In genomic region chr17:7583253-7584109, GRCh38 we compare ENCODE assay signal across 1 cellular context.
TF ChIP-seq lines count a peak whose summit lies in the region.

Gene MPDU1, plus strand, starts transcription at chr17:7583852. Its CDS starts 11 bp downstream, at chr17:7583863.

TF ChIP-seq in HEK293, 187 proteins besides CTCF, POLR2A, EP300 and RAD21 (continued from another document and continues in another):
- TF ChIP-seq BCL6B (tag by site-specific recombination; IDR thresholded peaks at IDR 0.05) (no peak), YY1 (tag by site-specific recombination; IDR thresholded peaks at IDR 0.05) (peak; percentile 99), SETDB1 (IDR thresholded peaks at IDR 0.05; ENCODE audit: insufficient read length, low read length) (peak; percentile 13), ZNF138 (tag by site-specific recombination; IDR thresholded peaks at IDR 0.05; ENCODE audit: borderline replicate concordance) (no peak), ZSCAN23 (tag by site-specific recombination; IDR thresholded peaks at IDR 0.05) (0 out of 2 replicates have a peak, but pooled peaks have one; percentile 49), KLF1 (tag by site-specific recombination; IDR thresholded peaks at IDR 0.05) (peak; percentile 34; the same call in 1 of the 2 replicates), ZNF530 (tag by site-specific recombination; IDR thresholded peaks at IDR 0.05; ENCODE audit: low read depth) (no peak), ZNF274 (IDR thresholded peaks at IDR 0.05; ENCODE audit: low read length) (no peak), ZNF274 (tag by site-specific recombination; IDR thresholded peaks at IDR 0.05; ENCODE audit: borderline replicate concordance) (no peak), ZNF426 (tag by site-specific recombination; IDR thresholded peaks at IDR 0.05) (no peak), OSR2 (tag by site-specific recombination; IDR thresholded peaks at IDR 0.05) (0 out of 2 replicates have a peak, but pooled peaks have one; percentile 16), ZBTB20 (tag by site-specific recombination; IDR thresholded peaks at IDR 0.05) (peak; percentile 69), ZNF626 (tag by site-specific recombination; IDR thresholded peaks at IDR 0.05) (no peak), ZNF26 (tag by site-specific recombination; IDR thresholded peaks at IDR 0.05) (no peak), GLIS1 (tag by site-specific recombination; IDR thresholded peaks at IDR 0.05) (peak; percentile 59), ZBTB26 (tag by site-specific recombination; optimal IDR thresholded peaks at IDR 0.05) (peak; percentile 78), ZNF837 (tag by site-specific recombination; IDR thresholded peaks at IDR 0.05) (no peak), BCL11B (tag by site-specific recombination; IDR thresholded peaks at IDR 0.05; ENCODE audit: low read depth) (peak; percentile 61; the same call in 1 of the 2 replicates), ZNF239 (tag by site-specific recombination; IDR thresholded peaks at IDR 0.05) (no peak), ZNF624 (tag by site-specific recombination; IDR thresholded peaks at IDR 0.05) (no peak), SCRT1 (tag by site-specific recombination; IDR thresholded peaks at IDR 0.05; ENCODE audit: borderline replicate concordance) (no peak), INSM2 (tag by site-specific recombination; IDR thresholded peaks at IDR 0.05) (no peak; the same call in 1 of the 2 replicates), ZNF501 (tag by site-specific recombination; IDR thresholded peaks at IDR 0.05) (peak; percentile 93), ZNF404 (tag by site-specific recombination; IDR thresholded peaks at IDR 0.05) (no peak), ZNF623 (tag by site-specific recombination; IDR thresholded peaks at IDR 0.05) (peak; percentile 34; the same call in 1 of the 2 replicates), SALL2 (tag by site-specific recombination; IDR thresholded peaks at IDR 0.05; ENCODE audit: borderline replicate concordance) (no peak), ZXDB (tag by site-specific recombination; IDR thresholded peaks at IDR 0.05) (peak; percentile 74)
- TF ChIP-seq, protein P1, sequence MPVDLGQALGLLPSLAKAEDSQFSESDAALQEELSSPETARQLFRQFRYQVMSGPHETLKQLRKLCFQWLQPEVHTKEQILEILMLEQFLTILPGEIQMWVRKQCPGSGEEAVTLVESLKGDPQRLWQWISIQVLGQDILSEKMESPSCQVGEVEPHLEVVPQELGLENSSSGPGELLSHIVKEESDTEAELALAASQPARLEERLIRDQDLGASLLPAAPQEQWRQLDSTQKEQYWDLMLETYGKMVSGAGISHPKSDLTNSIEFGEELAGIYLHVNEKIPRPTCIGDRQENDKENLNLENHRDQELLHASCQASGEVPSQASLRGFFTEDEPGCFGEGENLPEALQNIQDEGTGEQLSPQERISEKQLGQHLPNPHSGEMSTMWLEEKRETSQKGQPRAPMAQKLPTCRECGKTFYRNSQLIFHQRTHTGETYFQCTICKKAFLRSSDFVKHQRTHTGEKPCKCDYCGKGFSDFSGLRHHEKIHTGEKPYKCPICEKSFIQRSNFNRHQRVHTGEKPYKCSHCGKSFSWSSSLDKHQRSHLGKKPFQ (tag by site-specific recombination; IDR thresholded peaks at IDR 0.05), result no peak
- TF ChIP-seq, protein P2, sequence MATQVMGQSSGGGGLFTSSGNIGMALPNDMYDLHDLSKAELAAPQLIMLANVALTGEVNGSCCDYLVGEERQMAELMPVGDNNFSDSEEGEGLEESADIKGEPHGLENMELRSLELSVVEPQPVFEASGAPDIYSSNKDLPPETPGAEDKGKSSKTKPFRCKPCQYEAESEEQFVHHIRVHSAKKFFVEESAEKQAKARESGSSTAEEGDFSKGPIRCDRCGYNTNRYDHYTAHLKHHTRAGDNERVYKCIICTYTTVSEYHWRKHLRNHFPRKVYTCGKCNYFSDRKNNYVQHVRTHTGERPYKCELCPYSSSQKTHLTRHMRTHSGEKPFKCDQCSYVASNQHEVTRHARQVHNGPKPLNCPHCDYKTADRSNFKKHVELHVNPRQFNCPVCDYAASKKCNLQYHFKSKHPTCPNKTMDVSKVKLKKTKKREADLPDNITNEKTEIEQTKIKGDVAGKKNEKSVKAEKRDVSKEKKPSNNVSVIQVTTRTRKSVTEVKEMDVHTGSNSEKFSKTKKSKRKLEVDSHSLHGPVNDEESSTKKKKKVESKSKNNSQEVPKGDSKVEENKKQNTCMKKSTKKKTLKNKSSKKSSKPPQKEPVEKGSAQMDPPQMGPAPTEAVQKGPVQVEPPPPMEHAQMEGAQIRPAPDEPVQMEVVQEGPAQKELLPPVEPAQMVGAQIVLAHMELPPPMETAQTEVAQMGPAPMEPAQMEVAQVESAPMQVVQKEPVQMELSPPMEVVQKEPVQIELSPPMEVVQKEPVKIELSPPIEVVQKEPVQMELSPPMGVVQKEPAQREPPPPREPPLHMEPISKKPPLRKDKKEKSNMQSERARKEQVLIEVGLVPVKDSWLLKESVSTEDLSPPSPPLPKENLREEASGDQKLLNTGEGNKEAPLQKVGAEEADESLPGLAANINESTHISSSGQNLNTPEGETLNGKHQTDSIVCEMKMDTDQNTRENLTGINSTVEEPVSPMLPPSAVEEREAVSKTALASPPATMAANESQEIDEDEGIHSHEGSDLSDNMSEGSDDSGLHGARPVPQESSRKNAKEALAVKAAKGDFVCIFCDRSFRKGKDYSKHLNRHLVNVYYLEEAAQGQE (tag by site-specific recombination; IDR thresholded peaks at IDR 0.05), result 0 out of 2 replicates have a peak, but pooled peaks have one; percentile 27
- TF ChIP-seq, protein P3, sequence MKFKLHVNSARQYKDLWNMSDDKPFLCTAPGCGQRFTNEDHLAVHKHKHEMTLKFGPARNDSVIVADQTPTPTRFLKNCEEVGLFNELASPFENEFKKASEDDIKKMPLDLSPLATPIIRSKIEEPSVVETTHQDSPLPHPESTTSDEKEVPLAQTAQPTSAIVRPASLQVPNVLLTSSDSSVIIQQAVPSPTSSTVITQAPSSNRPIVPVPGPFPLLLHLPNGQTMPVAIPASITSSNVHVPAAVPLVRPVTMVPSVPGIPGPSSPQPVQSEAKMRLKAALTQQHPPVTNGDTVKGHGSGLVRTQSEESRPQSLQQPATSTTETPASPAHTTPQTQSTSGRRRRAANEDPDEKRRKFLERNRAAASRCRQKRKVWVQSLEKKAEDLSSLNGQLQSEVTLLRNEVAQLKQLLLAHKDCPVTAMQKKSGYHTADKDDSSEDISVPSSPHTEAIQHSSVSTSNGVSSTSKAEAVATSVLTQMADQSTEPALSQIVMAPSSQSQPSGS (tag by site-specific recombination; IDR thresholded peaks at IDR 0.05; ENCODE audit: low read depth), result no peak
- TF ChIP-seq, protein P4, sequence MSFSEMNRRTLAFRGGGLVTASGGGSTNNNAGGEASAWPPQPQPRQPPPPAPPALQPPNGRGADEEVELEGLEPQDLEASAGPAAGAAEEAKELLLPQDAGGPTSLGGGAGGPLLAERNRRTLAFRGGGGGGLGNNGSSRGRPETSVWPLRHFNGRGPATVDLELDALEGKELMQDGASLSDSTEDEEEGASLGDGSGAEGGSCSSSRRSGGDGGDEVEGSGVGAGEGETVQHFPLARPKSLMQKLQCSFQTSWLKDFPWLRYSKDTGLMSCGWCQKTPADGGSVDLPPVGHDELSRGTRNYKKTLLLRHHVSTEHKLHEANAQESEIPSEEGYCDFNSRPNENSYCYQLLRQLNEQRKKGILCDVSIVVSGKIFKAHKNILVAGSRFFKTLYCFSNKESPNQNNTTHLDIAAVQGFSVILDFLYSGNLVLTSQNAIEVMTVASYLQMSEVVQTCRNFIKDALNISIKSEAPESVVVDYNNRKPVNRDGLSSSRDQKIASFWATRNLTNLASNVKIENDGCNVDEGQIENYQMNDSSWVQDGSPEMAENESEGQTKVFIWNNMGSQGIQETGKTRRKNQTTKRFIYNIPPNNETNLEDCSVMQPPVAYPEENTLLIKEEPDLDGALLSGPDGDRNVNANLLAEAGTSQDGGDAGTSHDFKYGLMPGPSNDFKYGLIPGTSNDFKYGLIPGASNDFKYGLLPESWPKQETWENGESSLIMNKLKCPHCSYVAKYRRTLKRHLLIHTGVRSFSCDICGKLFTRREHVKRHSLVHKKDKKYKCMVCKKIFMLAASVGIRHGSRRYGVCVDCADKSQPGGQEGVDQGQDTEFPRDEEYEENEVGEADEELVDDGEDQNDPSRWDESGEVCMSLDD (tag by site-specific recombination; IDR thresholded peaks at IDR 0.05), result no peak
- TF ChIP-seq, protein P5, sequence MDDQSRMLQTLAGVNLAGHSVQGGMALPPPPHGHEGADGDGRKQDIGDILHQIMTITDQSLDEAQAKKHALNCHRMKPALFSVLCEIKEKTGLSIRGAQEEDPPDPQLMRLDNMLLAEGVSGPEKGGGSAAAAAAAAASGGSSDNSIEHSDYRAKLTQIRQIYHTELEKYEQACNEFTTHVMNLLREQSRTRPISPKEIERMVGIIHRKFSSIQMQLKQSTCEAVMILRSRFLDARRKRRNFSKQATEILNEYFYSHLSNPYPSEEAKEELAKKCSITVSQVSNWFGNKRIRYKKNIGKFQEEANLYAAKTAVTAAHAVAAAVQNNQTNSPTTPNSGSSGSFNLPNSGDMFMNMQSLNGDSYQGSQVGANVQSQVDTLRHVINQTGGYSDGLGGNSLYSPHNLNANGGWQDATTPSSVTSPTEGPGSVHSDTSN (CRISPR knock-in tag; IDR thresholded peaks at IDR 0.05), result no peak; the same call in 1 of the 2 replicates
- TF ChIP-seq, protein P6, sequence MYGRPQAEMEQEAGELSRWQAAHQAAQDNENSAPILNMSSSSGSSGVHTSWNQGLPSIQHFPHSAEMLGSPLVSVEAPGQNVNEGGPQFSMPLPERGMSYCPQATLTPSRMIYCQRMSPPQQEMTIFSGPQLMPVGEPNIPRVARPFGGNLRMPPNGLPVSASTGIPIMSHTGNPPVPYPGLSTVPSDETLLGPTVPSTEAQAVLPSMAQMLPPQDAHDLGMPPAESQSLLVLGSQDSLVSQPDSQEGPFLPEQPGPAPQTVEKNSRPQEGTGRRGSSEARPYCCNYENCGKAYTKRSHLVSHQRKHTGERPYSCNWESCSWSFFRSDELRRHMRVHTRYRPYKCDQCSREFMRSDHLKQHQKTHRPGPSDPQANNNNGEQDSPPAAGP (tag by site-specific recombination; IDR thresholded peaks at IDR 0.05), result peak; percentile 81
- TF ChIP-seq, protein P7, sequence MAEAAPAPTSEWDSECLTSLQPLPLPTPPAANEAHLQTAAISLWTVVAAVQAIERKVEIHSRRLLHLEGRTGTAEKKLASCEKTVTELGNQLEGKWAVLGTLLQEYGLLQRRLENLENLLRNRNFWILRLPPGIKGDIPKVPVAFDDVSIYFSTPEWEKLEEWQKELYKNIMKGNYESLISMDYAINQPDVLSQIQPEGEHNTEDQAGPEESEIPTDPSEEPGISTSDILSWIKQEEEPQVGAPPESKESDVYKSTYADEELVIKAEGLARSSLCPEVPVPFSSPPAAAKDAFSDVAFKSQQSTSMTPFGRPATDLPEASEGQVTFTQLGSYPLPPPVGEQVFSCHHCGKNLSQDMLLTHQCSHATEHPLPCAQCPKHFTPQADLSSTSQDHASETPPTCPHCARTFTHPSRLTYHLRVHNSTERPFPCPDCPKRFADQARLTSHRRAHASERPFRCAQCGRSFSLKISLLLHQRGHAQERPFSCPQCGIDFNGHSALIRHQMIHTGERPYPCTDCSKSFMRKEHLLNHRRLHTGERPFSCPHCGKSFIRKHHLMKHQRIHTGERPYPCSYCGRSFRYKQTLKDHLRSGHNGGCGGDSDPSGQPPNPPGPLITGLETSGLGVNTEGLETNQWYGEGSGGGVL (tag by site-specific recombination; IDR thresholded peaks at IDR 0.05), result no peak
